In the genomic region with DNA sequence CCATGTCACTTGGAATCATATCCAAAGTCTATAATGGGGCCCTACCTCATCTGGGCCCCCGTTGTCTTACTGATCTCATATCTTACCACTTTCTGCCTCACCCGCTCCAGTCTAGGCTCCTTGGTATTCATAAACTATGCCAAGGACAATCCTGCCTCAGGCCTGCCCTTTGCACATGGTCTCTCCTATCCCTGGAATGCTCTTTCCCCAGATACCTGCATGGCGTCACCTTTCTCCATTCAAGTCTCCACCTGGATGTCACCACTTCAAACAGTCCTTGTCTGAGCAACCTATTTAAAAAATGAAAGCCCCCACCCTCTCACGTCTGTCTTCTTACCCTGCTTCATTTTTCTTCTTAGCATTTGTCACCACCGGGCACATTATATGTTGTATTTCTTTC, we compare ENCODE assay signal across 30 cellular contexts. TPM values are rescaled to one million over a fixed set of nuclear protein-coding genes. Genes with fewer than 3 reads are reported as not detected.
"Had no signal": no experiment of that assay in that cellular context is flagged by ENCODE, and none has a peak within 500 bp of the region (broad histone marks: within the 10 kb centered on the region; RNA-seq: fewer than 3 reads in every experiment).

No MANE protein-coding gene starts in this region.

- H3K27ac ChIP-seq: stomach, suprapubic skin, testis, thoracic aorta, thyroid gland, tibial artery, tibial nerve, transverse colon, upper lobe of left lung, upper lobe of right lung, uterus, vagina had no signal

- H3K27me3 Mint-ChIP-seq: stimulated activated naive CD8-positive, alpha-beta T cell treated with anti-CD3 and anti-CD28 coated beads, Interleukin-15, amount 100 ng/mL, for 72 hours; stimulated activated naive CD8-positive, alpha-beta T cell treated with anti-CD3 and anti-CD28 coated beads, Interleukin-15, Interleukin-2, amounts not matched to agents 100 ng/mL and 50 ng/mL, for 24 hours; type B pancreatic cell had no signal

- DNase-seq: stimulated activated CD4-positive, alpha-beta T cell treated with anti-CD3 and anti-CD28 coated beads, Interleukin-2, amount 100 ng/mL, for 48 hours; stimulated activated CD4-positive, alpha-beta T cell treated with anti-CD3 and anti-CD28 coated beads, Interleukin-4, amount 100 ng/mL, for 1 hour; stimulated activated CD4-positive, alpha-beta T cell treated with anti-CD3 and anti-CD28 coated beads, Interleukin-4, amount 100 ng/mL, for 24 hours; stimulated activated CD4-positive, alpha-beta T cell treated with anti-CD3 and anti-CD28 coated beads, Interleukin-4, amount 100 ng/mL, for 4 hours; stimulated activated CD8-positive, alpha-beta memory T cell treated with anti-CD3 and anti-CD28 coated beads, Interleukin-4, amount 100 ng/mL, for 48 hours; stimulated activated naive B cell treated with anti-CD40 and anti-IgM and Interleukin-4, amounts not matched to agents 10 μg/mL and 1 μg/mL and 100 μg/mL, for 72 hours; stimulated activated naive CD4-positive, alpha-beta T cell; stimulated activated naive CD4-positive, alpha-beta T cell treated with Interleukin-2 at 50 U/mL for 16 hours; stimulated activated naive CD8-positive, alpha-beta T cell treated with anti-CD3 and anti-CD28 coated beads, Interleukin-15, amount 100 ng/mL, for 72 hours; stimulated activated naive CD8-positive, alpha-beta T cell treated with anti-CD3 and anti-CD28 coated beads, Interleukin-15, Interleukin-2, amounts not matched to agents 100 U/mL and 50 U/mL, for 24 hours; stomach; substantia nigra; testis; thyroid gland; tibial artery; transverse colon; upper lobe of left lung; upper lobe of right lung; uterus had no signal

- ATAC-seq: stimulated activated effector memory CD8-positive, alpha-beta T cell treated with anti-CD3 and anti-CD28 coated beads, Interleukin-12 subunit alpha, Interleukin-12 subunit beta, amount 100 ng/mL, for 72 hours; stimulated activated memory B cell treated with anti-CD40 and anti-IgM and Interleukin-4, amounts not matched to agents 10 μg/mL and 1 μg/mL and 100 μg/mL, for 72 hours; stimulated activated naive B cell treated with anti-CD40 and anti-IgM and Interleukin-4, amounts not matched to agents 10 μg/mL and 1 μg/mL and 100 μg/mL, for 72 hours; stimulated activated naive CD8-positive, alpha-beta T cell treated with anti-CD3 and anti-CD28 coated beads, Interleukin-15, amount 100 ng/mL, for 72 hours; stimulated activated naive CD8-positive, alpha-beta T cell treated with anti-CD3 and anti-CD28 coated beads, Interleukin-15, Interleukin-2, amounts not matched to agents 100 U/mL and 50 U/mL, for 24 hours; upper lobe of right lung had no signal

- H3K4me1 Mint-ChIP-seq: stimulated activated memory B cell treated with anti-CD40 and anti-IgM and Interleukin-4, amounts not matched to agents 10 μg/mL and 1 μg/mL and 100 μg/mL, for 72 hours; stimulated activated naive B cell treated with anti-CD40 and anti-IgM and Interleukin-4, amounts not matched to agents 10 μg/mL and 1 μg/mL and 100 μg/mL, for 72 hours had no signal

- H3K4me1 ChIP-seq: stomach, suprapubic skin, testis, thyroid gland, tibial artery, tibial nerve, transverse colon, upper lobe of left lung, upper lobe of right lung, uterus, vagina had no signal

- H3K36me3 ChIP-seq: stomach, suprapubic skin, thoracic aorta, thyroid gland, tibial artery, tibial nerve, transverse colon, upper lobe of left lung, upper lobe of right lung, uterus, vagina had no signal

- H3K9me3 ChIP-seq: stomach, suprapubic skin, testis, thoracic aorta, thyroid gland, tibial artery, tibial nerve, transverse colon, upper lobe of left lung, upper lobe of right lung, uterus, vagina had no signal

- H3K27ac Mint-ChIP-seq: stimulated activated effector memory CD8-positive, alpha-beta T cell treated with anti-CD3 and anti-CD28 coated beads, Interleukin-12 subunit alpha, Interleukin-12 subunit beta, amount 100 ng/mL, for 72 hours; stimulated activated memory B cell treated with anti-CD40 and anti-IgM and Interleukin-4, amounts not matched to agents 10 μg/mL and 1 μg/mL and 100 μg/mL, for 72 hours; stimulated activated naive B cell treated with anti-CD40 and anti-IgM and Interleukin-4, amounts not matched to agents 10 μg/mL and 1 μg/mL and 100 μg/mL, for 72 hours; stimulated activated naive CD8-positive, alpha-beta T cell treated with anti-CD3 and anti-CD28 coated beads, Interleukin-15, amount 100 ng/mL, for 72 hours; stimulated activated naive CD8-positive, alpha-beta T cell treated with anti-CD3 and anti-CD28 coated beads, Interleukin-15, Interleukin-2, amounts not matched to agents 100 ng/mL and 50 ng/mL, for 24 hours; type B pancreatic cell had no signal

- H3K36me3 Mint-ChIP-seq: stimulated activated effector memory CD8-positive, alpha-beta T cell treated with anti-CD3 and anti-CD28 coated beads, Interleukin-12 subunit alpha, Interleukin-12 subunit beta, amount 100 ng/mL, for 72 hours; stimulated activated memory B cell treated with anti-CD40 and anti-IgM and Interleukin-4, amounts not matched to agents 10 μg/mL and 1 μg/mL and 100 μg/mL, for 72 hours; stimulated activated naive B cell treated with anti-CD40 and anti-IgM and Interleukin-4, amounts not matched to agents 10 μg/mL and 1 μg/mL and 100 μg/mL, for 72 hours had no signal

- H3K9me3 Mint-ChIP-seq: stimulated activated effector memory CD8-positive, alpha-beta T cell treated with anti-CD3 and anti-CD28 coated beads, Interleukin-12 subunit alpha, Interleukin-12 subunit beta, amount 100 ng/mL, for 72 hours; stimulated activated memory B cell treated with anti-CD40 and anti-IgM and Interleukin-4, amounts not matched to agents 10 μg/mL and 1 μg/mL and 100 μg/mL, for 72 hours; stimulated activated naive B cell treated with anti-CD40 and anti-IgM and Interleukin-4, amounts not matched to agents 10 μg/mL and 1 μg/mL and 100 μg/mL, for 72 hours; stimulated activated naive CD8-positive, alpha-beta T cell treated with anti-CD3 and anti-CD28 coated beads, Interleukin-15, amount 100 ng/mL, for 72 hours; stimulated activated naive CD8-positive, alpha-beta T cell treated with anti-CD3 and anti-CD28 coated beads, Interleukin-15, Interleukin-2, amounts not matched to agents 100 ng/mL and 50 ng/mL, for 24 hours had no signal

- H3K4me3 Mint-ChIP-seq: stimulated activated effector memory CD8-positive, alpha-beta T cell treated with anti-CD3 and anti-CD28 coated beads, Interleukin-12 subunit alpha, Interleukin-12 subunit beta, amount 100 ng/mL, for 72 hours; stimulated activated memory B cell treated with anti-CD40 and anti-IgM and Interleukin-4, amounts not matched to agents 10 μg/mL and 1 μg/mL and 100 μg/mL, for 72 hours; stimulated activated naive B cell treated with anti-CD40 and anti-IgM and Interleukin-4, amounts not matched to agents 10 μg/mL and 1 μg/mL and 100 μg/mL, for 72 hours; stimulated activated naive CD8-positive, alpha-beta T cell treated with anti-CD3 and anti-CD28 coated beads, Interleukin-15, amount 100 ng/mL, for 72 hours; stimulated activated naive CD8-positive, alpha-beta T cell treated with anti-CD3 and anti-CD28 coated beads, Interleukin-15, Interleukin-2, amounts not matched to agents 100 ng/mL and 50 ng/mL, for 24 hours; type B pancreatic cell had no signal

- H3K4me3 ChIP-seq: stomach, suprapubic skin, testis, thoracic aorta, thyroid gland, tibial artery, tibial nerve, transverse colon, upper lobe of left lung, upper lobe of right lung, uterus, vagina had no signal

- H3K27me3 ChIP-seq: suprapubic skin, testis, thyroid gland, tibial artery, tibial nerve, transverse colon, upper lobe of left lung, upper lobe of right lung, uterus, vagina had no signal

RNA-seq across cellular contexts. Expression of gene VGLL1, which starts 8.2 kb away (rescaled TPM):
- total RNA-seq: subcutaneous adipose tissue, suprapubic skin, temporal lobe, testis, thoracic aorta, thyroid gland, tibial nerve, transverse colon, vagina had no signal

RNA-seq across cellular contexts. Expression of gene BRS3, which starts 52.5 kb away (rescaled TPM):
- total RNA-seq: stomach, subcutaneous adipose tissue, suprapubic skin, thoracic aorta, thyroid gland, tibial nerve, transverse colon, upper lobe of left lung, upper lobe of right lung, urinary bladder, vagina had no signal
- polyA plus RNA-seq: stomach had no signal
